In genomic region chr14:101007765-101008164, GRCh38 we compare ENCODE assay signal across 13 cellular contexts.
DNase-seq lines count a peak whose midpoint lies in the region; ATAC-seq and TF ChIP-seq lines count a peak whose summit lies in the region.
"Had no signal": no experiment of that assay in that cellular context is flagged by ENCODE, and none has a peak within 500 bp of the region (broad histone marks: within the 10 kb centered on the region; RNA-seq: fewer than 3 reads in every experiment).

No MANE protein-coding gene starts in this region.

- peaks cover 0 to 5% (median 0%) of the 10 kb centered on the region in 6 donors for H3K36me3 ChIP-seq in spleen
- no peaks in the 10 kb centered on the region for H3K36me3 ChIP-seq in effector memory CD4-positive, alpha-beta T cell (ENCODE audit: control insufficient read depth, insufficient read depth, low read length)

- TF ChIP-seq POLR2A in spleen (IDR thresholded peaks at IDR 0.05) (no peak), GM18505 (IDR thresholded peaks at IDR 0.05; ENCODE audit: borderline replicate concordance, extremely low read depth, insufficient read depth, insufficient read length) (no peak)

- intact Hi-C loops in spleen (cut with DNase I; ENCODE audit: low total_unique reads), result no loop called here

- WGBS in spleen, 5 donors, result 61 to 89% (median 80%) methylated on average over 4 of the region's 4 CpGs

- no peak overlapping the region for H3K27ac ChIP-seq in coronary artery
- H3K27ac ChIP-seq in spleen, result no peak overlapping the region
- no peak overlapping the region for H3K27ac ChIP-seq in effector memory CD4-positive, alpha-beta T cell (ENCODE audit: insufficient read depth, low read length, poor library complexity, severe bottlenecking)
- H3K27ac ChIP-seq: KMS-11 had no signal

- DNase-seq in coronary artery (ENCODE audit: low spot score) (peak; percentile 61), spleen (peak; percentile 24), pons (ENCODE audit: low spot score) (no peak)
- DNase-seq in effector memory CD4-positive, alpha-beta T cell, result no peak
- DNase-seq: ACHN; BE2C; Caco-2; CD4-positive, CD25-positive, alpha-beta regulatory T cell had no signal

- H3K27me3 ChIP-seq in spleen (replicated peaks in 1 of 7), result peaks cover 0 to 22% (median 0%) of the 10 kb centered on the region in 7 donors
- no peaks in the 10 kb centered on the region for H3K27me3 ChIP-seq in effector memory CD4-positive, alpha-beta T cell (replicated peaks; ENCODE audit: control insufficient read depth, insufficient read depth, low read length, poor library complexity, severe bottlenecking)
- H3K27me3 ChIP-seq: BE2C had no signal

- H3K27ac Mint-ChIP-seq in nephron, result peak overlapping the region in 2 of 3 experiments; percentile 29 to 68

- peaks cover 12% of the 10 kb centered on the region for H3K9me3 Mint-ChIP-seq in nephron

- no peak for TF ChIP-seq CTCF in coronary artery (IDR thresholded peaks at IDR 0.05)
- TF ChIP-seq CTCF in nephron (IDR thresholded peaks at IDR 0.05; ENCODE audit: unreplicated experiment in 3 of 3), result no peak
- no peak for TF ChIP-seq CTCF in spleen (IDR thresholded peaks at IDR 0.05 in 8 of 11, conservative IDR thresholded peaks at IDR 0.05 in 3 of 11)

- no peak for ATAC-seq in GM18505 (IDR thresholded peaks at IDR 0.05; ENCODE audit: unreplicated experiment)
- ATAC-seq: HCT116, HepG2 had no signal

- H3K4me1 ChIP-seq in spleen, result peaks cover 7 to 28% (median 18%) of the 10 kb centered on the region in 6 donors
- no peaks in the 10 kb centered on the region for H3K4me1 ChIP-seq in effector memory CD4-positive, alpha-beta T cell (ENCODE audit: control insufficient read depth, insufficient read depth, low read length, poor library complexity, severe bottlenecking)
- H3K4me1 ChIP-seq: Caco-2 had no signal

- peaks cover 0 to 16% (median 10%) of the 10 kb centered on the region in 8 donors for H3K9me3 ChIP-seq in spleen
- no peaks in the 10 kb centered on the region for H3K9me3 ChIP-seq in effector memory CD4-positive, alpha-beta T cell (ENCODE audit: control insufficient read depth, low read length)
- H3K9me3 ChIP-seq: BE2C, Caco-2 had no signal

- no peak overlapping the region for H3K4me3 ChIP-seq in coronary artery
- no peak overlapping the region for H3K4me3 ChIP-seq in spleen
- no peak overlapping the region for H3K4me3 ChIP-seq in effector memory CD4-positive, alpha-beta T cell (ENCODE audit: insufficient read depth, low read depth, low read length, poor library complexity, severe bottlenecking)

- no peaks in the 10 kb centered on the region for H3K36me3 Mint-ChIP-seq in nephron (ENCODE audit: low read depth)
- H3K36me3 Mint-ChIP-seq: CD4-positive, CD25-positive, alpha-beta regulatory T cell had no signal

- H3K4me3 Mint-ChIP-seq in nephron, result no peak overlapping the region
- H3K4me3 Mint-ChIP-seq: CD4-positive, CD25-positive, alpha-beta regulatory T cell had no signal

- peaks cover 6% of the 10 kb centered on the region for H3K27me3 Mint-ChIP-seq in nephron (ENCODE audit: low read depth)

- H3K4me1 Mint-ChIP-seq in nephron, result peaks cover 40% of the 10 kb centered on the region

Comparison
In these comparisons a context has a peak if more than half of its experiments do, and no peak if none do; other contexts are left out.
1. DNase-seq: peak in coronary artery (single experiment) and spleen (single experiment); none in effector memory CD4-positive, alpha-beta T cell (0 of 3) and pons (single experiment).